23 cellular contexts compared by ENCODE assay signal in the genomic region with DNA sequence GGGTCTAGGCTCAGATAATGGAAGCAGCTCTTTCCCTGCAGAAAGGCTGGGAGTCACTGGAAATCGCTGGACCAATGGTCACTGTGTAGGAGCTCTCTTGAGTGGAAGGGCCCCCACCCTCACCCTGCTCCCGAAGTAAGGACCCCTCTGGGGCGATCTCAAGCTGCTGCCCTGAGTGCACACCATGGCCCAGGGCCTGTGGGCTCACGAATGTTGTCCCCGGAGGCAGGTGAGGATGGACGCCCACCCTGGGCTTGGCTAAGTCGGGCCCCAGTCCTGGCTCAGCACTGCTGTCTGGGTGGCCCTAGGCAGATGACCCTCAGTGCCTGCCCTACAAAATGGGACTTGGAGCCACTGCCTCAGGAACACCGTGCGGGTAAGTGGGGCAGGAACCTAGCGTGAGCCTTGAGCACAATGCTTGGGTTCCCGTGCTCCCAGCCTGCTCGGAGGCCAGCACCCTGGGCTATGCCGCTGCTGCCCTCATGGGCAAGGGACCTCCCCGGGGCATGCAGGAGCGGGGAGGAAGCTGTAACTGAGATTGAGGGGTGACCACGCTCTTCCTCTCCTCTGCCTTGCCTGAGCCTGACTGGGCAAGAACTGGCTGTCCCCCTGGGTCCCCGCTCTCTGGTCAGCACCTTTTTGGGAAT. TPM values are rescaled to one million over a fixed set of nuclear protein-coding genes. Genes with fewer than 3 reads are reported as not detected.
"Had no signal": no experiment of that assay in that cellular context is flagged by ENCODE, and none has a peak within 500 bp of the region (broad histone marks: within the 10 kb centered on the region; RNA-seq: fewer than 3 reads in every experiment).

No MANE protein-coding gene starts in this region.

- H3K9me3 Mint-ChIP-seq: activated CD4-positive, alpha-beta memory T cell treated with anti-CD3 and anti-CD28 coated beads for 36 hours; activated naive CD8-positive, alpha-beta T cell treated with anti-CD3 and anti-CD28 coated beads for 36 hours; mesothelial cell of epicardium; stimulated activated naive B cell treated with anti-CD40 and anti-IgM and Interleukin-4, amounts not matched to agents 10 μg/mL and 1 μg/mL and 100 μg/mL, for 72 hours; T-cell had no signal

- DNase-seq: activated CD4-positive, alpha-beta memory T cell treated with anti-CD3 and anti-CD28 coated beads for 36 hours; activated naive CD4-positive, alpha-beta T cell; activated naive CD8-positive, alpha-beta T cell treated with anti-CD3 and anti-CD28 coated beads for 36 hours; activated T-cell treated with anti-CD3 and anti-CD28 coated beads for 4 hours; amniotic stem cell; erythroblast; foreskin melanocyte; head of caudate nucleus; kidney; stimulated activated CD4-positive, alpha-beta T cell treated with anti-CD3 and anti-CD28 coated beads, Interleukin-4, amount 100 ng/mL, for 4 hours; stimulated activated naive B cell treated with anti-CD40 and anti-IgM and Interleukin-4, amounts not matched to agents 10 μg/mL and 1 μg/mL and 100 μg/mL, for 72 hours; T-cell; T1000; WERI-Rb-1 had no signal

- H3K36me3 Mint-ChIP-seq: T-cell had no signal

- H3K36me3 ChIP-seq: cardiac muscle cell, pancreas, WERI-Rb-1 had no signal

- H3K9me3 ChIP-seq: pancreas had no signal

- H3K27me3 Mint-ChIP-seq: activated CD4-positive, alpha-beta memory T cell treated with anti-CD3 and anti-CD28 coated beads for 36 hours; activated naive CD8-positive, alpha-beta T cell treated with anti-CD3 and anti-CD28 coated beads for 36 hours; stimulated activated naive B cell treated with anti-CD40 and anti-IgM and Interleukin-4, amounts not matched to agents 10 μg/mL and 1 μg/mL and 100 μg/mL, for 72 hours; T-cell had no signal

- H3K27ac ChIP-seq: cardiac muscle cell, pancreas, WERI-Rb-1 had no signal

- H3K4me1 ChIP-seq: pancreas had no signal

- H3K27ac Mint-ChIP-seq: activated CD4-positive, alpha-beta memory T cell treated with anti-CD3 and anti-CD28 coated beads for 36 hours; activated naive CD8-positive, alpha-beta T cell treated with anti-CD3 and anti-CD28 coated beads for 36 hours; mesothelial cell of epicardium; T-cell had no signal

- ATAC-seq: left lobe of liver; pancreas; sciatic nerve; stimulated activated naive B cell treated with anti-CD40 and anti-IgM and Interleukin-4, amounts not matched to agents 10 μg/mL and 1 μg/mL and 100 μg/mL, for 72 hours; T-cell had no signal

- H3K27me3 ChIP-seq: cardiac muscle cell, pancreas had no signal

- H3K4me3 ChIP-seq: cardiac muscle cell, pancreas, smooth muscle cell had no signal

- H3K4me2 ChIP-seq: smooth muscle cell had no signal

- H3K4me3 Mint-ChIP-seq: activated CD4-positive, alpha-beta memory T cell treated with anti-CD3 and anti-CD28 coated beads for 36 hours; activated naive CD8-positive, alpha-beta T cell treated with anti-CD3 and anti-CD28 coated beads for 36 hours; mesothelial cell of epicardium; stimulated activated naive B cell treated with anti-CD40 and anti-IgM and Interleukin-4, amounts not matched to agents 10 μg/mL and 1 μg/mL and 100 μg/mL, for 72 hours had no signal

RNA-seq across cellular contexts. Expression of a gene that starts 38.5 kb away (rescaled TPM):
- total RNA-seq: lung microvascular endothelial cell, pancreas, pulmonary artery endothelial cell, sciatic nerve, smooth muscle cell, urinary bladder had no signal
